ENCODE assay signal across 26 cellular contexts in genomic region chr1:182527680-182528079, GRCh38.
A peak's percentile ranks its signal among the peaks of the same experiment; 100 is the strongest.
DNase-seq lines count a peak whose midpoint lies in the region; ATAC-seq and TF ChIP-seq lines count a peak whose summit lies in the region.
"Had no signal": no experiment of that assay in that cellular context is flagged by ENCODE, and none has a peak within 500 bp of the region (broad histone marks: within the 10 kb centered on the region; RNA-seq: fewer than 3 reads in every experiment).

No MANE protein-coding gene starts in this region.

- no peak overlapping the region for H3K4me3 Mint-ChIP-seq in activated CD8-positive, alpha-beta T cell treated with anti-CD3 and anti-CD28 coated beads for 36 hours
- H3K4me3 Mint-ChIP-seq: activated CD4-positive, alpha-beta T cell treated with anti-CD3 and anti-CD28 coated beads for 36 hours; activated T-cell treated with anti-CD3 and anti-CD28 coated beads, Interleukin-2, amount 50 U/mL, for 24 hours; CD8-positive, alpha-beta T cell had no signal

- no peaks in the 10 kb centered on the region for H3K9me3 ChIP-seq in OCI-LY7 (ENCODE audit: low read length)
- H3K9me3 ChIP-seq in body of pancreas, result no peaks in the 10 kb centered on the region
- H3K9me3 ChIP-seq: right lobe of liver, testis had no signal

- no peak for TF ChIP-seq POLR2A in body of pancreas (IDR thresholded peaks at IDR 0.05)

- TF ChIP-seq CTCF in AG10803 (conservative IDR thresholded peaks at IDR 0.05; ENCODE audit: low read length), result peak; percentile 21; the same call in 1 of the 2 replicates
- peak; percentile 60 for TF ChIP-seq CTCF in OCI-LY7 (conservative IDR thresholded peaks at IDR 0.05; ENCODE audit: low read length)
- peak; percentile 15 for TF ChIP-seq CTCF in epithelial cell of esophagus (IDR thresholded peaks at IDR 0.05; ENCODE audit: insufficient read depth, low read depth, low read length, missing control alignments)
- no peak for TF ChIP-seq CTCF in body of pancreas (IDR thresholded peaks at IDR 0.05)
- no peak for TF ChIP-seq CTCF in activated CD8-positive, alpha-beta T cell treated with anti-CD3 and anti-CD28 coated beads for 36 hours (IDR thresholded peaks at IDR 0.05)

- no peaks in the 10 kb centered on the region for H3K27me3 ChIP-seq in body of pancreas
- H3K27me3 ChIP-seq: right lobe of liver, testis had no signal

- BruUV-seq in OCI-LY7 (replicated peaks; lab: Mats Ljungman, UMichigan), result no TSS peak

- H3K4me3 ChIP-seq in AG10803 (ENCODE audit: low read length) (no peak overlapping the region), OCI-LY7 (ENCODE audit: low read depth, low read length, poor library complexity, severe bottlenecking) (no peak overlapping the region), epithelial cell of esophagus (ENCODE audit: low read length) (no peak overlapping the region), body of pancreas (no peak overlapping the region)
- H3K4me3 ChIP-seq: adrenal gland, GM12878, right lobe of liver, testis had no signal

- H3K36me3 ChIP-seq in OCI-LY7 (ENCODE audit: insufficient read depth, low read length) (no peaks in the 10 kb centered on the region), body of pancreas (replicated peaks in 1 of 2; ENCODE audit: insufficient read depth in 1 of 2, low read depth in 2 of 2) (no peaks in the 10 kb centered on the region)
- H3K36me3 ChIP-seq: adrenal gland, right lobe of liver had no signal

- H3K79me2 ChIP-seq in OCI-LY7 (ENCODE audit: insufficient read depth, low read depth, low read length), result no peaks in the 10 kb centered on the region

- no peak for ATAC-seq in HG03196 (IDR thresholded peaks at IDR 0.05; ENCODE audit: unreplicated experiment)
- ATAC-seq in body of pancreas, result no peak
- no peak for ATAC-seq in activated CD8-positive, alpha-beta T cell treated with anti-CD3 and anti-CD28 coated beads for 36 hours
- ATAC-seq: activated CD4-positive, alpha-beta T cell treated with anti-CD3 and anti-CD28 coated beads for 36 hours; CD8-positive, alpha-beta T cell; GM12878; right lobe of liver had no signal

- intact Hi-C loops in OCI-LY7 (cut with micrococcal nuclease; ENCODE audit: unreplicated experiment), result no loop called here
- intact Hi-C loops in body of pancreas (cut with DNase I), result no loop called here
- intact Hi-C loops in activated CD8-positive, alpha-beta T cell treated with anti-CD3 and anti-CD28 coated beads for 36 hours (cut with micrococcal nuclease), result no loop called here

- POLR2A ChIA-PET in OCI-LY7 (lab: Charles Lee), result no interaction called here
- POLR2A ChIA-PET in activated CD8-positive, alpha-beta T cell treated with anti-CD3 and anti-CD28 coated beads for 36 hours (lab: Charles Lee), result no interaction called here

- H3K4me1 Mint-ChIP-seq in activated CD8-positive, alpha-beta T cell treated with anti-CD3 and anti-CD28 coated beads for 36 hours (ENCODE audit: low read depth), result no peaks in the 10 kb centered on the region
- H3K4me1 Mint-ChIP-seq: activated CD4-positive, alpha-beta T cell treated with anti-CD3 and anti-CD28 coated beads for 36 hours had no signal

- H4K20me1 ChIP-seq in OCI-LY7 (ENCODE audit: insufficient read depth, low read length), result no peaks in the 10 kb centered on the region

- H3K27ac Mint-ChIP-seq in activated CD8-positive, alpha-beta T cell treated with anti-CD3 and anti-CD28 coated beads for 36 hours, result no peak overlapping the region
- H3K27ac Mint-ChIP-seq: activated CD4-positive, alpha-beta T cell treated with anti-CD3 and anti-CD28 coated beads for 36 hours; activated T-cell treated with anti-CD3 and anti-CD28 coated beads, Interleukin-2, amount 50 U/mL, for 24 hours; CD8-positive, alpha-beta T cell had no signal

- CTCF ChIA-PET in OCI-LY7 (lab: Charles Lee; ENCODE audit: unreplicated experiment), result no interaction called here
- CTCF ChIA-PET in activated CD8-positive, alpha-beta T cell treated with anti-CD3 and anti-CD28 coated beads for 36 hours (lab: Charles Lee), result no interaction called here

- no peaks in the 10 kb centered on the region for H3K9me2 ChIP-seq in OCI-LY7 (ENCODE audit: insufficient read depth, low read length)

- peaks cover 13% of the 10 kb centered on the region for H3K27me3 Mint-ChIP-seq in activated CD8-positive, alpha-beta T cell treated with anti-CD3 and anti-CD28 coated beads for 36 hours

- WGBS in body of pancreas, 2 donors, result 57 to 69% methylated on average over 2 of the region's 2 CpGs

- H3K9me3 Mint-ChIP-seq in activated CD8-positive, alpha-beta T cell treated with anti-CD3 and anti-CD28 coated beads for 36 hours, result peaks cover 25% of the 10 kb centered on the region

- no peaks in the 10 kb centered on the region for H3K4me1 ChIP-seq in OCI-LY7 (ENCODE audit: insufficient read depth, low read length, poor library complexity, severe bottlenecking)
- no peaks in the 10 kb centered on the region for H3K4me1 ChIP-seq in body of pancreas
- H3K4me1 ChIP-seq: adrenal gland, right lobe of liver, testis had no signal

- H3K27ac ChIP-seq in OCI-LY7 (ENCODE audit: low read depth, low read length, poor library complexity, severe bottlenecking) (no peak overlapping the region), body of pancreas (no peak overlapping the region)
- H3K27ac ChIP-seq: adrenal gland, right lobe of liver, testis had no signal

- no peak overlapping the region for H2AFZ ChIP-seq in OCI-LY7 (ENCODE audit: low read length)

- H3K36me3 Mint-ChIP-seq in activated CD8-positive, alpha-beta T cell treated with anti-CD3 and anti-CD28 coated beads for 36 hours (ENCODE audit: low read depth), result peaks cover 6% of the 10 kb centered on the region
- H3K36me3 Mint-ChIP-seq: CD8-positive, alpha-beta T cell had no signal

- no peak overlapping the region for H3K4me2 ChIP-seq in OCI-LY7 (ENCODE audit: low read length)

- no peak for DNase-seq in AG10803 (ENCODE audit: low read depth)
- peak; percentile 35 for DNase-seq in ELR (ENCODE audit: low read depth)
- DNase-seq in OCI-LY7 (ENCODE audit: low spot score), result no peak
- DNase-seq in epithelial cell of esophagus (ENCODE audit: low read depth), result peak; percentile 7
- DNase-seq in NCI-H1930 (lab: John Stamatoyannopoulos, UW), result no peak
- DNase-seq in body of pancreas, result no peak
- no peak for DNase-seq in activated CD8-positive, alpha-beta T cell treated with anti-CD3 and anti-CD28 coated beads for 36 hours
- DNase-seq: activated CD4-positive, alpha-beta T cell treated with anti-CD3 and anti-CD28 coated beads for 36 hours; activated CD8-positive, alpha-beta memory T cell treated with anti-CD3 and anti-CD28 coated beads for 24 hours; activated naive CD4-positive, alpha-beta T cell treated with Interleukin-2 at 50 U/mL for 16 hours; activated T-cell treated with anti-CD3 and anti-CD28 coated beads, Interleukin-2, amount 50 U/mL, for 24 hours; adrenal gland; CD8-positive, alpha-beta T cell; DMS53; GOT3; Karpas-422; MV-4-11; NCI-H1694 treated with DMSO at 0.1 percent for 48 hours; posterior cingulate gyrus; right lobe of liver; stimulated activated CD4-positive, alpha-beta T cell treated with anti-CD3 and anti-CD28 coated beads, Interleukin-4, amount 100 ng/mL, for 4 hours; stimulated activated naive CD4-positive, alpha-beta T cell; T-helper 2 cell; testis had no signal

Comparison
In these comparisons a context has a peak if more than half of its experiments do, and no peak if none do; other contexts are left out.
1. DNase-seq: peak in ELR (single experiment) and epithelial cell of esophagus (single experiment); none in AG10803 (single experiment), OCI-LY7 (single experiment), NCI-H1930 (0 of 2), body of pancreas (0 of 4) and activated CD8-positive, alpha-beta T cell treated with anti-CD3 and anti-CD28 coated beads for 36 hours (single experiment).
2. CTCF ChIP-seq: peak in AG10803 (single experiment), OCI-LY7 (single experiment) and epithelial cell of esophagus (single experiment); none in body of pancreas (0 of 7) and activated CD8-positive, alpha-beta T cell treated with anti-CD3 and anti-CD28 coated beads for 36 hours (single experiment).